ENCODE assay signal across 15 cellular contexts in the genomic region with DNA sequence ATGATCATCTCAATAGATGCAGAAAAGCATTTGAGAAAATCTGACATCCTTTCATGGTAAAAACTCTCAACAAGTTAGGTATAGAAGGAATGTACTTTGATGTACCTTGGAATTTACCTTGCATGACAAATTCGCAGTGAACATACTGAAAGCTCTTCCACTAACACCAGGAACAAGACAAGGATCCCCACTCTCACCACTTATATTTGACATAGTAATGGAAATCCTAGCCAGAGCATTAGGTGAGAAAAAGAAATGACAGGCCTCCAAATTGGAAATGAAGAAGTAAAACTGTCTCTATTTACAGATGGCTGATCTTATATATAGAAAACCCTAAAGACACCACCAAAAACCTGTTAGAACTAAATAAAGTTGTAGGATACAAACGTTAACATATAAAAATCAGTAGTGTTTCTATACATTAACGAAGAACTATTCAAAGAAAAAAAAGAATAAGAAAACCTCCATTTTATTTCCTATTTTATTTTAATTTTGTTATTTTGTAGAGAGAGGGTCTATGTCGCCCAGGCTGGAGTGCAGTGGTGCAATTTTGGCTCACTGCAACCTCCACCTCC. TPM values are rescaled to one million over a fixed set of nuclear protein-coding genes. Genes with fewer than 3 reads are reported as not detected.
DNase-seq lines count a peak whose midpoint lies in the region; ATAC-seq and TF ChIP-seq lines count a peak whose summit lies in the region.
"Had no signal": no experiment of that assay in that cellular context is flagged by ENCODE, and none has a peak within 500 bp of the region (broad histone marks: within the 10 kb centered on the region; RNA-seq: fewer than 3 reads in every experiment).

No MANE protein-coding gene starts in this region.

- H3K9me2 ChIP-seq in DOHH2 (replicated peaks; ENCODE audit: control insufficient read depth, low read length), result no peaks in the 10 kb centered on the region

- no peak overlapping the region for H3K4me3 ChIP-seq in BLaER1 treated with 17β-estradiol and CSF1 and Interleukin-3, amounts not matched to agents 10 nM and 100 nM
- H3K4me3 ChIP-seq in DOHH2 (ENCODE audit: low read length), result no peak overlapping the region
- no peak overlapping the region for H3K4me3 ChIP-seq in neutrophil (ENCODE audit: low read depth in 1 of 2, low read length in 1 of 2)

- H3K36me3 Mint-ChIP-seq in T-helper 17 cell (ENCODE audit: low read depth), result peaks cover 3% of the 10 kb centered on the region

- no peaks in the 10 kb centered on the region for H3K27me3 Mint-ChIP-seq in T-helper 17 cell
- H3K27me3 Mint-ChIP-seq: CD8-positive, alpha-beta memory T cell had no signal

- peak overlapping the region in 7 of 11 experiments; percentile 2 to 93 (median 31); a peak in 9 of 22 replicates for H3K27ac ChIP-seq in BLaER1 treated with 17β-estradiol and CSF1 and Interleukin-3, amounts not matched to agents 10 nM and 100 nM
- H3K27ac ChIP-seq in DOHH2 (ENCODE audit: low read depth, low read length) (peak overlapping the region; percentile 17; the same call in 1 of the 2 replicates), neutrophil (peak overlapping the region; percentile 45)
- H3K27ac ChIP-seq: KMS-11 had no signal

- peaks cover under 1 to 40% (median 24%) of the 10 kb centered on the region in 11 experiments; a peak in 21 of 22 replicates for H3K36me3 ChIP-seq in BLaER1 treated with 17β-estradiol and CSF1 and Interleukin-3, amounts not matched to agents 10 nM and 100 nM
- peaks cover 16% of the 10 kb centered on the region for H3K36me3 ChIP-seq in DOHH2 (ENCODE audit: control insufficient read depth, low read length)
- peaks cover 4% of the 10 kb centered on the region for H3K36me3 ChIP-seq in neutrophil

- H3F3A ChIP-seq in DOHH2 (ENCODE audit: control insufficient read depth, insufficient read depth), result peaks cover 10% of the 10 kb centered on the region

- TF ChIP-seq CTCF in DOHH2 (IDR thresholded peaks at IDR 0.05; ENCODE audit: low read depth, low read length, poor library complexity, severe bottlenecking) (no peak), neutrophil (IDR thresholded peaks at IDR 0.05) (no peak)

- H3K4me2 ChIP-seq in BLaER1 treated with 17β-estradiol and CSF1 and Interleukin-3, amounts not matched to agents 10 nM and 100 nM, result peak overlapping the region in 5 of 11 experiments; percentile 39 to 57 (median 50); a peak in 9 of 22 replicates
- peak overlapping the region; percentile 37 for H3K4me2 ChIP-seq in DOHH2 (ENCODE audit: low read length)
- H3K4me2 ChIP-seq: KMS-11 had no signal

- H3K79me2 ChIP-seq in DOHH2 (ENCODE audit: control insufficient read depth, low read length), result no peaks in the 10 kb centered on the region

- H3K9ac ChIP-seq in BLaER1 treated with 17β-estradiol and CSF1 and Interleukin-3, amounts not matched to agents 10 nM and 100 nM, result peak overlapping the region in 1 of 11 experiments; percentile 30; a peak in 1 of 22 replicates
- H3K9ac ChIP-seq: KMS-11 had no signal

- DNase-seq in T-helper 17 cell (no peak), NCI-H774 (lab: John Stamatoyannopoulos, UW) (no peak), GDM1 (lab: John Stamatoyannopoulos, UW) (no peak)
- DNase-seq: BE2C; CD8-positive, alpha-beta memory T cell; DMS79 treated with DMSO at 0.1 percent for 48 hours; GOT3; NCI-H187 treated with DMSO at 0.1 percent for 48 hours; NCI-H526 treated with DMSO at 0.1 percent for 48 hours had no signal

- H3K4me1 Mint-ChIP-seq in T-helper 17 cell, result peaks cover 20% of the 10 kb centered on the region

- no peak overlapping the region for H3K4me3 Mint-ChIP-seq in T-helper 17 cell
- H3K4me3 Mint-ChIP-seq: CD8-positive, alpha-beta memory T cell had no signal

- no peaks in the 10 kb centered on the region for H3K9me3 ChIP-seq in BLaER1 treated with 17β-estradiol and CSF1 and Interleukin-3, amounts not matched to agents 10 nM and 100 nM (replicated peaks in 1 of 11)
- no peaks in the 10 kb centered on the region for H3K9me3 ChIP-seq in DOHH2 (ENCODE audit: control insufficient read depth, insufficient read depth, low read length)
- H3K9me3 ChIP-seq in T-helper 17 cell (ENCODE audit: control insufficient read depth, low read length, poor library complexity, severe bottlenecking), result no peaks in the 10 kb centered on the region
- H3K9me3 ChIP-seq in neutrophil, result no peaks in the 10 kb centered on the region
- H3K9me3 ChIP-seq: BE2C had no signal

- H3K27ac Mint-ChIP-seq in T-helper 17 cell, result peak overlapping the region; percentile 60

- no peaks in the 10 kb centered on the region; a peak in 1 of 22 replicates for H4K20me1 ChIP-seq in BLaER1 treated with 17β-estradiol and CSF1 and Interleukin-3, amounts not matched to agents 10 nM and 100 nM
- H4K20me1 ChIP-seq in DOHH2 (ENCODE audit: control insufficient read depth, insufficient read depth, low read depth, low read length), result peaks cover 3% of the 10 kb centered on the region; the same call in 1 of the 2 replicates

- peaks cover 13 to 70% (median 44%) of the 10 kb centered on the region in 10 experiments for H3K4me1 ChIP-seq in BLaER1 treated with 17β-estradiol and CSF1 and Interleukin-3, amounts not matched to agents 10 nM and 100 nM
- H3K4me1 ChIP-seq in DOHH2 (ENCODE audit: control insufficient read depth, low read length) (peaks cover 30% of the 10 kb centered on the region), neutrophil (ENCODE audit: control insufficient read depth in 1 of 2, insufficient read depth in 1 of 2, low read depth in 1 of 2, low read length in 1 of 2) (peaks cover 35 to 37% of the 10 kb centered on the region in 2 experiments)
- H3K4me1 ChIP-seq: BE2C had no signal

- no peaks in the 10 kb centered on the region for H3K27me3 ChIP-seq in BLaER1 treated with 17β-estradiol and CSF1 and Interleukin-3, amounts not matched to agents 10 nM and 100 nM
- H3K27me3 ChIP-seq in DOHH2 (ENCODE audit: control insufficient read depth, low read length), result no peaks in the 10 kb centered on the region
- no peaks in the 10 kb centered on the region for H3K27me3 ChIP-seq in neutrophil
- H3K27me3 ChIP-seq: BE2C had no signal

- ATAC-seq in T-helper 17 cell (no peak), HG03565 (IDR thresholded peaks at IDR 0.05; ENCODE audit: unreplicated experiment) (no peak)
- ATAC-seq: Panc1 had no signal

RNA-seq across cellular contexts. Expression of gene TMEM230, which starts 20.0 kb away (rescaled TPM):
- 10 to 100 TPM; 49.9 to 50.5 TPM for total RNA-seq in T-helper 17 cell

RNA-seq across cellular contexts. Expression of gene PCNA, which starts 26.9 kb away (rescaled TPM):
- 10 to 100 TPM; 29.3 to 35.4 TPM for total RNA-seq in T-helper 17 cell

RNA-seq across cellular contexts. Expression of gene CDS2, which starts 34.0 kb away (rescaled TPM):
- 10 to 100 TPM; 75.3 to 86.9 TPM for total RNA-seq in T-helper 17 cell
